Comparison of ENCODE assay signal across 30 cellular contexts in genomic region chr5:171474106-171474878, GRCh38. TPM values are rescaled to one million over a fixed set of nuclear protein-coding genes. Genes with fewer than 3 reads are reported as not detected.
DNase-seq lines count a peak whose midpoint lies in the region; ATAC-seq, FAIRE-seq and TF ChIP-seq lines count a peak whose summit lies in the region.
"Had no signal": no experiment of that assay in that cellular context is flagged by ENCODE, and none has a peak within 500 bp of the region (broad histone marks: within the 10 kb centered on the region; RNA-seq: fewer than 3 reads in every experiment).

No MANE protein-coding gene starts in this region.

- no peak overlapping the region for H3K9ac ChIP-seq in astrocyte (ENCODE audit: low read length)
- H3K9ac ChIP-seq: BLaER1 treated with 17β-estradiol and CSF1 and Interleukin-3, amounts not matched to agents 10 nM and 100 nM; GM23248 had no signal

- H3K27ac ChIP-seq in right atrium auricular region (no peak overlapping the region), astrocyte (ENCODE audit: low read depth, low read length) (no peak overlapping the region), right cardiac atrium (ENCODE audit: low read length) (no peak overlapping the region)
- H3K27ac ChIP-seq: BLaER1 treated with 17β-estradiol and CSF1 and Interleukin-3, amounts not matched to agents 10 nM and 100 nM; GM23248; Peyer's patch; SJSA1 had no signal

- H3K79me2 ChIP-seq in astrocyte (ENCODE audit: insufficient read depth, low read length): no peaks in the 10 kb centered on the region

- peaks cover 0 to 7% of the 10 kb centered on the region in 2 donors for H3K4me1 ChIP-seq in right atrium auricular region
- no peaks in the 10 kb centered on the region for H3K4me1 ChIP-seq in astrocyte (ENCODE audit: insufficient read depth, low read length)
- H3K4me1 ChIP-seq in right cardiac atrium (ENCODE audit: control insufficient read depth, insufficient read depth, low read length): no peaks in the 10 kb centered on the region
- H3K4me1 ChIP-seq: Peyer's patch, SJSA1 had no signal

- H3K27me3 ChIP-seq in right atrium auricular region (no peaks in the 10 kb centered on the region), astrocyte (ENCODE audit: insufficient read depth, low read length) (peaks cover 7% of the 10 kb centered on the region), right cardiac atrium (ENCODE audit: control insufficient read depth, insufficient read depth) (no peaks in the 10 kb centered on the region)
- H3K27me3 ChIP-seq: BLaER1 treated with 17β-estradiol and CSF1 and Interleukin-3, amounts not matched to agents 10 nM and 100 nM; MG63; Peyer's patch had no signal

- peak overlapping the region; percentile 4 for H3K4me3 Mint-ChIP-seq in astrocyte (ENCODE audit: unreplicated experiment)
- H3K4me3 Mint-ChIP-seq: CD4-positive, alpha-beta T cell; T-cell had no signal

- 62% methylated on average over 18 of the region's 18 CpGs for WGBS in right cardiac atrium

- H3K36me3 Mint-ChIP-seq in astrocyte (ENCODE audit: low read depth, unreplicated experiment): no peaks in the 10 kb centered on the region
- H3K36me3 Mint-ChIP-seq: T-cell had no signal

- peaks cover 0 to 6% of the 10 kb centered on the region in 2 donors for H3K9me3 ChIP-seq in right atrium auricular region
- H3K9me3 ChIP-seq in astrocyte (ENCODE audit: insufficient read depth, low read depth, low read length): no peaks in the 10 kb centered on the region
- no peaks in the 10 kb centered on the region for H3K9me3 ChIP-seq in right cardiac atrium (ENCODE audit: control insufficient read depth, low read length)
- H3K9me3 ChIP-seq: Peyer's patch, SJSA1 had no signal

- no peak overlapping the region for H2AFZ ChIP-seq in astrocyte (ENCODE audit: low read depth, low read length)
- H2AFZ ChIP-seq: GM23248 had no signal

- peaks cover 10% of the 10 kb centered on the region for H3K27me3 Mint-ChIP-seq in astrocyte (ENCODE audit: low read depth, unreplicated experiment)

- no peaks in the 10 kb centered on the region for H3K4me1 Mint-ChIP-seq in astrocyte (ENCODE audit: low read depth, unreplicated experiment)

- FAIRE-seq in astrocyte (lab: Jason Lieb, UNC): no peak
- FAIRE-seq in RCC 7860 (lab: Jason Lieb, UNC): no peak
- FAIRE-seq: GM12878, HTR-8/SVneo had no signal

- H3K27ac Mint-ChIP-seq in astrocyte (ENCODE audit: unreplicated experiment): no peak overlapping the region
- H3K27ac Mint-ChIP-seq: CD4-positive, alpha-beta T cell; T-cell had no signal

- H3K36me3 ChIP-seq in right atrium auricular region (no peaks in the 10 kb centered on the region), astrocyte (ENCODE audit: insufficient read depth, low read length) (no peaks in the 10 kb centered on the region)
- H3K36me3 ChIP-seq: BLaER1 treated with 17β-estradiol and CSF1 and Interleukin-3, amounts not matched to agents 10 nM and 100 nM; MG63; Peyer's patch; SJSA1 had no signal

- intact Hi-C loops in Right ventricle myocardium inferior (cut with DNase I): no loop called here
- intact Hi-C loops in right cardiac atrium (cut with DNase I): no loop called here

- H4K20me1 ChIP-seq in astrocyte (ENCODE audit: insufficient read depth, low read length): no peaks in the 10 kb centered on the region
- H4K20me1 ChIP-seq: BLaER1 treated with 17β-estradiol and CSF1 and Interleukin-3, amounts not matched to agents 10 nM and 100 nM had no signal

- peaks cover 9% of the 10 kb centered on the region for H3K9me3 Mint-ChIP-seq in astrocyte (ENCODE audit: unreplicated experiment)
- H3K9me3 Mint-ChIP-seq: CD4-positive, alpha-beta T cell; T-cell had no signal

- H3K4me2 ChIP-seq in astrocyte (ENCODE audit: low read length): no peak overlapping the region
- H3K4me2 ChIP-seq: BLaER1 treated with 17β-estradiol and CSF1 and Interleukin-3, amounts not matched to agents 10 nM and 100 nM had no signal

- no peak for DNase-seq in Right ventricle myocardium inferior (ENCODE audit: missing footprints)
- DNase-seq in right atrium auricular region (ENCODE audit: low spot score): no peak
- peak; percentile 21 for DNase-seq in NCI-H1105 treated with DMSO at 0.1 percent for 48 hours (lab: John Stamatoyannopoulos, UW)
- no peak for DNase-seq in astrocyte (ENCODE audit: low read depth)
- peak in 2 of 3 donors; percentile 50 to 57 for DNase-seq in right cardiac atrium
- DNase-seq in NCI-H82 treated with DMSO at 0.1 percent for 48 hours (lab: John Stamatoyannopoulos, UW; ENCODE audit: unreplicated experiment): no peak
- DNase-seq in RCC 7860 (ENCODE audit: low spot score): no peak
- no peak for DNase-seq in SKM-1 treated with dmso at 0.1 percent for 144 hours (lab: John Stamatoyannopoulos, UW; ENCODE audit: unreplicated experiment)
- DNase-seq: AML-193; CD4-positive, alpha-beta T cell; COR-L47; DMS79; EL; GDM1; GM23248; H7; KBM-7; MG63; NCI-H187; NCI-H2081 treated with DMSO at 0.1 percent for 48 hours; NCI-H2171; NCI-H226; NCI-H510A treated with DMSO at 0.1 percent for 48 hours; NCI-H82; Peyer's patch; T-cell had no signal

- no peak overlapping the region for H3K4me3 ChIP-seq in right atrium auricular region
- no peak overlapping the region for H3K4me3 ChIP-seq in astrocyte (ENCODE audit: insufficient read depth, low read depth, low read length)
- no peak overlapping the region for H3K4me3 ChIP-seq in right cardiac atrium (ENCODE audit: low read length)
- H3K4me3 ChIP-seq: BLaER1 treated with 17β-estradiol and CSF1 and Interleukin-3, amounts not matched to agents 10 nM and 100 nM; GM12878; GM23248; MG63; Peyer's patch; SJSA1 had no signal

- no peak for TF ChIP-seq CTCF in right atrium auricular region (IDR thresholded peaks at IDR 0.05)
- no peak for TF ChIP-seq CTCF in astrocyte (IDR thresholded peaks at IDR 0.05; ENCODE audit: insufficient read depth, low read depth, low read length)

- ATAC-seq in Right ventricle myocardium inferior: peak; percentile 53
- ATAC-seq in right cardiac atrium: peak; percentile 23 to 40
- ATAC-seq: GM12878, T-cell had no signal

RNA-seq across cellular contexts. Expression of gene FGF18, which starts 54.8 kb away (rescaled TPM):
- total RNA-seq in Right ventricle myocardium inferior: 10.1 TPM
- total RNA-seq in right atrium auricular region: 1 to 10 TPM; 2.2 to 2.7 TPM
- total RNA-seq in astrocyte: 0.89 and 1.2 TPM in 2 replicates
- 1 to 10 TPM; 1.3 to 4.3 (median 1.9) TPM for total RNA-seq in right cardiac atrium
- 1.2 TPM for polyA plus RNA-seq in right cardiac atrium
- total RNA-seq: GM23248 had no signal

Comparison
In these comparisons a context has a peak if more than half of its experiments do, and no peak if none do; other contexts are left out.
1. DNase-seq: peak in NCI-H1105 treated with DMSO at 0.1 percent for 48 hours (single experiment) and right cardiac atrium (2 of 3); none in Right ventricle myocardium inferior (single experiment), right atrium auricular region (single experiment), astrocyte (single experiment), NCI-H82 treated with DMSO at 0.1 percent for 48 hours (single experiment), RCC 7860 (single experiment) and SKM-1 treated with dmso at 0.1 percent for 144 hours (single experiment).